13 cellular contexts compared by ENCODE assay signal in genomic region chr15:70171224-70171886, GRCh38.
"Had no signal": no experiment of that assay in that cellular context is flagged by ENCODE, and none has a peak within 500 bp of the region (broad histone marks: within the 10 kb centered on the region; RNA-seq: fewer than 3 reads in every experiment).

No MANE protein-coding gene starts in this region.

- ATAC-seq: heart right ventricle; left ventricle myocardium superior; stimulated activated naive B cell treated with anti-CD40 and anti-IgM and Interleukin-4, amounts not matched to agents 10 μg/mL and 1 μg/mL and 100 μg/mL, for 72 hours had no signal

- H3K4me1 ChIP-seq: transverse colon had no signal

- H3K36me3 Mint-ChIP-seq: stimulated activated naive B cell treated with anti-CD40 and anti-IgM and Interleukin-4, amounts not matched to agents 10 μg/mL and 1 μg/mL and 100 μg/mL, for 72 hours had no signal

- H3K4me1 Mint-ChIP-seq: activated B cell treated with CpG ODN at 0.5 μM for 24 hours; activated CD4-positive, alpha-beta T cell treated with anti-CD3 and anti-CD28 coated beads, Interleukin-2, amount 10 ng/mL, durations not matched to agents 7 days and 5 days; stimulated activated naive B cell treated with anti-CD40 and anti-IgM and Interleukin-4, amounts not matched to agents 10 μg/mL and 1 μg/mL and 100 μg/mL, for 72 hours had no signal

- H3K27ac ChIP-seq: brain microvascular endothelial cell, heart right ventricle, transverse colon had no signal

- DNase-seq: activated B cell treated with CpG ODN at 0.5 μM for 24 hours; activated CD4-positive, alpha-beta T cell treated with anti-CD3 and anti-CD28 coated beads, Interleukin-2, amount 10 ng/mL, durations not matched to agents 7 days and 5 days; activated naive CD4-positive, alpha-beta T cell treated with anti-CD3 and anti-CD28 coated beads, Interleukin-2, amount 50 U/mL, for 16 hours; activated T-cell treated with anti-CD3 and anti-CD28 coated beads, Interleukin-2, amount 50 U/mL, for 1 hour; amniotic stem cell; brain microvascular endothelial cell; foreskin melanocyte; heart right ventricle; left ventricle myocardium superior; stimulated activated CD4-positive, alpha-beta T cell treated with anti-CD3 and anti-CD28 coated beads, Interleukin-2, amount 100 ng/mL, for 24 hours; stimulated activated naive B cell treated with anti-CD40 and anti-IgM and Interleukin-4, amounts not matched to agents 10 μg/mL and 1 μg/mL and 100 μg/mL, for 72 hours; T1000; transverse colon had no signal

- H3K4me3 Mint-ChIP-seq: activated B cell treated with CpG ODN at 0.5 μM for 24 hours; activated CD4-positive, alpha-beta T cell treated with anti-CD3 and anti-CD28 coated beads, Interleukin-2, amount 10 ng/mL, durations not matched to agents 7 days and 5 days; stimulated activated naive B cell treated with anti-CD40 and anti-IgM and Interleukin-4, amounts not matched to agents 10 μg/mL and 1 μg/mL and 100 μg/mL, for 72 hours had no signal

- H3K4me3 ChIP-seq: heart right ventricle, transverse colon had no signal

- H3K9me3 Mint-ChIP-seq: activated B cell treated with CpG ODN at 0.5 μM for 24 hours; activated CD4-positive, alpha-beta T cell treated with anti-CD3 and anti-CD28 coated beads, Interleukin-2, amount 10 ng/mL, durations not matched to agents 7 days and 5 days; stimulated activated naive B cell treated with anti-CD40 and anti-IgM and Interleukin-4, amounts not matched to agents 10 μg/mL and 1 μg/mL and 100 μg/mL, for 72 hours had no signal

- H3K9me3 ChIP-seq: heart right ventricle, transverse colon had no signal

- H3K27ac Mint-ChIP-seq: activated B cell treated with CpG ODN at 0.5 μM for 24 hours; activated CD4-positive, alpha-beta T cell treated with anti-CD3 and anti-CD28 coated beads, Interleukin-2, amount 10 ng/mL, durations not matched to agents 7 days and 5 days; stimulated activated naive B cell treated with anti-CD40 and anti-IgM and Interleukin-4, amounts not matched to agents 10 μg/mL and 1 μg/mL and 100 μg/mL, for 72 hours had no signal

- H3K36me3 ChIP-seq: brain microvascular endothelial cell, heart right ventricle, transverse colon had no signal

- H3K27me3 ChIP-seq: transverse colon had no signal
